Comparison of ENCODE assay signal across 8 cellular contexts in the genomic region with DNA sequence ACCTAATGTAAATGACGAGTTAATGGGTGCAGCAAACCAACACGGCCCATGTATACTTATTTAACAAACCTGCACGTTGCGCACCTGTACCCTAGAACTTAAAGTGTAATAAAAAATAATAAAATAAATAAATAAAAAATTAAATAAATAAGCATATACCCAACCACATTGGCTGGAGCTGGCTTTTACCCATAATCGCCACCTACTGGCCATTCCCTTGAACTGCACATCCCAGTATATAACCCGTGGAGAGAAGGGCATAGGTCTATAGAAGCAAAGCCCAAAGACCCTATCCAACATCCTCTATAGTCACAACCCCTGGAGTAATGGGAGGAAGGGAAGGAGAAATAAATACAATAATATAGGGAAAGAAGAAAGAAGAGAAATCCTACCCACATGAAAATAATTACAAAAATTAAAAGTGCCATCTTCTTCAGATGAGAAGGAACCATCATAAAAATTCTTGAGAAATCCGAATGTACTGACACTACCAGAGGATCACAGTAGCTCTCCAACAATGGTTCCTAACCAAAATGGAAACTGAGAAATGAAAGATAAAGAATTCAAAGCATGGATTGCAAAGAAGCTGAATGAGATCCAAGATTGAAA.
A peak's percentile ranks its signal among the peaks of the same experiment; 100 is the strongest.
DNase-seq lines count a peak whose midpoint lies in the region; ATAC-seq, FAIRE-seq and TF ChIP-seq lines count a peak whose summit lies in the region.

No MANE protein-coding gene starts in this region.

- no peaks in the 10 kb centered on the region for H3K4me1 ChIP-seq in endodermal cell (ENCODE audit: control insufficient read depth, insufficient read depth, low read length)
- H3K4me1 ChIP-seq in pancreas, result no peaks in the 10 kb centered on the region

- H3K36me3 Mint-ChIP-seq in endodermal cell (ENCODE audit: low read depth), result no peaks in the 10 kb centered on the region

- peak; percentile 96 for ATAC-seq in HG03342 (IDR thresholded peaks at IDR 0.05; ENCODE audit: unreplicated experiment)
- peak in 2 of 4 donors; percentile 46 to 56 for ATAC-seq in pancreas

- H3K4me1 Mint-ChIP-seq in endodermal cell, result no peaks in the 10 kb centered on the region

- DNase-seq in NCI-H2227 (lab: John Stamatoyannopoulos, UW; ENCODE audit: unreplicated experiment) (peak; percentile 22), NCI-H2227 treated with DMSO at 0.1 percent for 48 hours (lab: John Stamatoyannopoulos, UW) (no peak), GM19240 (ENCODE audit: insufficient read length, low spot score) (peak; percentile 15), RPMI7951 (ENCODE audit: low read depth) (peak; percentile 58), endodermal cell (peak; percentile 80), pancreas (peak in 2 of 6 donors; percentile 22 to 30), mucosa of gallbladder (ENCODE audit: low spot score) (no peak)

- H3K9me3 ChIP-seq in endodermal cell (ENCODE audit: control insufficient read depth, low read length) (peaks cover 8% of the 10 kb centered on the region), pancreas (no peaks in the 10 kb centered on the region)

- no peak overlapping the region for H3K27ac ChIP-seq in endodermal cell (ENCODE audit: low read depth, low read length)
- H3K27ac ChIP-seq in pancreas, result no peak overlapping the region

- no peaks in the 10 kb centered on the region for H3K27me3 ChIP-seq in endodermal cell (ENCODE audit: control insufficient read depth, insufficient read depth, low read length, poor library complexity, severe bottlenecking)
- H3K27me3 ChIP-seq in pancreas, result no peaks in the 10 kb centered on the region

- H3K9me3 Mint-ChIP-seq in endodermal cell, result peaks cover 18% of the 10 kb centered on the region

- WGBS in endodermal cell (ENCODE audit: insufficient coverage in 1 of 2, insufficient read length in 1 of 2), 2 experiments, result 60 to 92% methylated on average over 2 to 4 of the region's 7 CpGs
- WGBS in pancreas, 2 donors, result 48 to 60% methylated on average over 7 of the region's 7 CpGs

- H3K36me3 ChIP-seq in endodermal cell (ENCODE audit: control insufficient read depth, insufficient read depth, low read length) (no peaks in the 10 kb centered on the region), pancreas (no peaks in the 10 kb centered on the region)

- no peak overlapping the region for H3K4me3 Mint-ChIP-seq in endodermal cell

- TF ChIP-seq CTCF in endodermal cell (conservative IDR thresholded peaks at IDR 0.05), result peak; percentile 87
- peak; percentile 62 to 66 (median 64) for TF ChIP-seq CTCF in pancreas (IDR thresholded peaks at IDR 0.05)

- H3K4me3 ChIP-seq in endodermal cell (ENCODE audit: low read length), result no peak overlapping the region
- H3K4me3 ChIP-seq in pancreas, result no peak overlapping the region

- H3K27ac Mint-ChIP-seq in endodermal cell, result no peak overlapping the region

- intact Hi-C loops in pancreas (cut with DNase I), result no loop called here

- no peak overlapping the region for H3K9ac ChIP-seq in endodermal cell (ENCODE audit: extremely low read depth, low read length, poor library complexity, severe bottlenecking)

- FAIRE-seq in pancreas (lab: Jason Lieb, UNC), result no peak

- H3K27me3 Mint-ChIP-seq in endodermal cell (ENCODE audit: insufficient read depth), result no peaks in the 10 kb centered on the region

Comparison
In these comparisons a context has a peak if more than half of its experiments do, and no peak if none do; other contexts are left out.
1. DNase-seq: peak in NCI-H2227 (single experiment), GM19240 (single experiment), RPMI7951 (single experiment) and endodermal cell (single experiment); none in NCI-H2227 treated with DMSO at 0.1 percent for 48 hours (single experiment) and mucosa of gallbladder (single experiment).